Comparison of ENCODE assay signal across 1 cellular context in genomic region chr3:143216709-143217182, GRCh38.
A peak's percentile ranks its signal among the peaks of the same experiment; 100 is the strongest.
TF ChIP-seq lines count a peak whose summit lies in the region.

No MANE protein-coding gene starts in this region.

TF ChIP-seq in K562, 482 proteins besides CTCF, POLR2A, EP300 and RAD21 (continued from another document):
- TF ChIP-seq CEBPG (CRISPR knock-in tag; IDR thresholded peaks at IDR 0.05) (no peak), CEBPG (tag; conservative IDR thresholded peaks at IDR 0.05 in 1 of 2, IDR thresholded peaks at IDR 0.05 in 1 of 2) (peak; percentile 41 to 53; a peak in 2 of 4 replicates), ZFP91 (CRISPR knock-in tag; IDR thresholded peaks at IDR 0.05) (no peak), FOXK2 (conservative IDR thresholded peaks at IDR 0.05 in 1 of 2, IDR thresholded peaks at IDR 0.05 in 1 of 2; ENCODE audit: low read depth in 2 of 2) (0 out of 4 replicates have a peak, but pooled peaks of 1 of the 2 experiments have one; percentile 55), CREB3L1 (IDR thresholded peaks at IDR 0.05; ENCODE audit: borderline replicate concordance, low read depth) (no peak), NEUROD1 (IDR thresholded peaks at IDR 0.05; ENCODE audit: borderline replicate concordance, low read depth, low read length, partially characterized antibody) (no peak)
